Comparison of ENCODE assay signal across 8 cellular contexts in the genomic region with DNA sequence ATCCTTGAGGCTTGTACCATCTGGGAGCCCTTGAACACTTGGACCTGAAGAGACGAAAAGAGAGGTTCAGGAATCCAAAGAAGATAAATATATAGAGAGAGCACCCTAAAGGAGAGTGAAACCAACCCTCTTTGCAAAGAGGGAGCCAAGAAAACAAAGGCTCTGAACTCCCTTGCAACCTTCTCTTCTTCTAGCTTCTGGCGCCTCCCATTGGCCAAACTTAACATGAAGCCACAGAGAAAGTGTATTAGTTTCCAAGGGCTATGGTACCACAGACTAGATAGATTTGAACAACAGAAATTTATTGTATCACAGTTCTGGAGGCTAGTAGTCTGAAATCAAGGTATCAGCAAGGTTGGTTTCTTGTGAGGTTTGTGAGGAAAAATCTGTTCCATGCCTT.
DNase-seq lines count a peak whose midpoint lies in the region; ATAC-seq and TF ChIP-seq lines count a peak whose summit lies in the region.

No MANE protein-coding gene starts in this region.

- H3K4me3 ChIP-seq in HEK293 (ENCODE audit: low read depth, low read length) (no peak overlapping the region), PC-9 (no peak overlapping the region)

- no peaks in the 10 kb centered on the region for H3K9me2 ChIP-seq in PC-9 (ENCODE audit: insufficient read depth)

- H3K27me3 ChIP-seq in PC-9 (ENCODE audit: insufficient read depth, low read depth) = no peaks in the 10 kb centered on the region

- H4K20me1 ChIP-seq in PC-9 (ENCODE audit: insufficient read depth) = no peaks in the 10 kb centered on the region

- H3K27me3 Mint-ChIP-seq in activated T-helper 1 cell treated with anti-CD3 and anti-CD28 coated beads, Interleukin-12 subunit alpha, Interleukin-12 subunit beta, Interleukin-2, Interleukin-4 antibody, amounts not matched to agents 30 ng/mL and 10 ng/mL and 1 ng/mL, durations not matched to agents 14 hours and 24 hours and 36 hours (ENCODE audit: insufficient read depth) = no peaks in the 10 kb centered on the region

- H3K4me1 ChIP-seq in HEK293 (ENCODE audit: control insufficient read depth, insufficient read depth, low read length) = no peaks in the 10 kb centered on the region
- H3K4me1 ChIP-seq in PC-9 (replicated peaks; ENCODE audit: insufficient read depth) = no peaks in the 10 kb centered on the region

- H3K27ac Mint-ChIP-seq in activated T-helper 1 cell treated with anti-CD3 and anti-CD28 coated beads, Interleukin-12 subunit alpha, Interleukin-12 subunit beta, Interleukin-2, Interleukin-4 antibody, amounts not matched to agents 30 ng/mL and 10 ng/mL and 1 ng/mL, durations not matched to agents 14 hours and 24 hours and 36 hours = no peak overlapping the region

- H3K4me1 Mint-ChIP-seq in activated T-helper 1 cell treated with anti-CD3 and anti-CD28 coated beads, Interleukin-12 subunit alpha, Interleukin-12 subunit beta, Interleukin-2, Interleukin-4 antibody, amounts not matched to agents 30 ng/mL and 10 ng/mL and 1 ng/mL, durations not matched to agents 14 hours and 24 hours and 36 hours (ENCODE audit: low read depth) = no peaks in the 10 kb centered on the region

- intact Hi-C loops in PC-9 (cut with micrococcal nuclease; ENCODE audit: unreplicated experiment) (loop anchor here (2.0 to 5.0 kb wide), 2 partner anchors 569 to 658 kb away; no protein-coding TSS in a partner anchor), left ventricle myocardium superior (cut with micrococcal nuclease) (loop anchor here (5.0 kb wide), 1 partner anchor 484 kb away; no protein-coding TSS in a partner anchor)
- intact Hi-C loops in activated T-helper 1 cell treated with anti-CD3 and anti-CD28 coated beads, Interleukin-12 subunit alpha, Interleukin-12 subunit beta, Interleukin-2, Interleukin-4 antibody, amounts not matched to agents 30 ng/mL and 10 ng/mL and 1 ng/mL, durations not matched to agents 14 hours and 24 hours and 36 hours (cut with micrococcal nuclease) = no loop called here

- no peaks in the 10 kb centered on the region for H3K79me2 ChIP-seq in PC-9 (ENCODE audit: low read depth)

- ATAC-seq in left ventricle myocardium superior = peak; percentile 53
- no peak for ATAC-seq in GM19035 (IDR thresholded peaks at IDR 0.05; ENCODE audit: unreplicated experiment)

- BruUV-seq in PC-9 (replicated peaks; lab: Mats Ljungman, UMichigan) = no TSS peak

- no peak overlapping the region for H2AFZ ChIP-seq in PC-9

- no peaks in the 10 kb centered on the region for H3K9me3 Mint-ChIP-seq in activated T-helper 1 cell treated with anti-CD3 and anti-CD28 coated beads, Interleukin-12 subunit alpha, Interleukin-12 subunit beta, Interleukin-2, Interleukin-4 antibody, amounts not matched to agents 30 ng/mL and 10 ng/mL and 1 ng/mL, durations not matched to agents 14 hours and 24 hours and 36 hours

- CTCF ChIA-PET in HEK293 (lab: Yijun Ruan, JAX) = interaction anchor here (0.6 to 2.7 kb wide), 15 partner anchors 39 to 936 kb away, joined by 3 to 21 read pairs (median 3); no protein-coding TSS in a partner anchor
- CTCF ChIA-PET in PC-9 (lab: Charles Lee) = no interaction called here

- POLR2A ChIA-PET in HEK293 (lab: Yijun Ruan, JAX) (no interaction called here), PC-9 (lab: Charles Lee; ENCODE audit: unreplicated experiment) (no interaction called here)

- peak; percentile 60 for DNase-seq in A172 (ENCODE audit: low spot score)
- DNase-seq in PC-9 = peak in 1 of 2 experiments; percentile 9
- no peak for DNase-seq in left ventricle myocardium superior
- no peak for DNase-seq in EL
- no peak for DNase-seq in activated T-helper 1 cell treated with anti-CD3 and anti-CD28 coated beads, Interleukin-12 subunit alpha, Interleukin-12 subunit beta, Interleukin-2, Interleukin-4 antibody, amounts not matched to agents 30 ng/mL and 10 ng/mL and 1 ng/mL, durations not matched to agents 14 hours and 24 hours and 36 hours (ENCODE audit: low spot score)
- DNase-seq in Ammon's horn (ENCODE audit: low spot score) = no peak

- TF ChIP-seq CTCF in HEK293 (tag by site-specific recombination; IDR thresholded peaks at IDR 0.05) (no peak), PC-9 (conservative IDR thresholded peaks at IDR 0.05) (peak; percentile 39; the same call in 1 of the 2 replicates)

- H3F3A ChIP-seq in PC-9 (ENCODE audit: insufficient read depth, low read depth) = no peaks in the 10 kb centered on the region

- H3K36me3 ChIP-seq in HEK293 (ENCODE audit: control insufficient read depth in 2 of 2, insufficient read depth in 1 of 2, low read length in 2 of 2) (no peaks in the 10 kb centered on the region), PC-9 (ENCODE audit: low read depth) (no peaks in the 10 kb centered on the region)

- H3K9me3 ChIP-seq in HEK293 (ENCODE audit: control insufficient read depth, insufficient read depth, low read depth, low read length) (no peaks in the 10 kb centered on the region), PC-9 (ENCODE audit: insufficient read depth, low read depth) (no peaks in the 10 kb centered on the region)

- no peaks in the 10 kb centered on the region for H3K36me3 Mint-ChIP-seq in activated T-helper 1 cell treated with anti-CD3 and anti-CD28 coated beads, Interleukin-12 subunit alpha, Interleukin-12 subunit beta, Interleukin-2, Interleukin-4 antibody, amounts not matched to agents 30 ng/mL and 10 ng/mL and 1 ng/mL, durations not matched to agents 14 hours and 24 hours and 36 hours (ENCODE audit: low read depth)

- H3K27ac ChIP-seq in HEK293 (ENCODE audit: extremely low read depth, low read depth, low read length) (no peak overlapping the region), PC-9 (no peak overlapping the region)

- H3K4me2 ChIP-seq in PC-9 = no peak overlapping the region

- H3K4me3 Mint-ChIP-seq in activated T-helper 1 cell treated with anti-CD3 and anti-CD28 coated beads, Interleukin-12 subunit alpha, Interleukin-12 subunit beta, Interleukin-2, Interleukin-4 antibody, amounts not matched to agents 30 ng/mL and 10 ng/mL and 1 ng/mL, durations not matched to agents 14 hours and 24 hours and 36 hours = no peak overlapping the region

TF ChIP-seq in HEK293, 187 proteins besides CTCF, POLR2A, EP300 and RAD21:
- TF ChIP-seq ZNF654 (tag by site-specific recombination; IDR thresholded peaks at IDR 0.05; ENCODE audit: low read depth) = peak; percentile 53
- TF ChIP-seq ZBTB7A (tag by site-specific recombination; IDR thresholded peaks at IDR 0.05; ENCODE audit: low read depth) = no peak
TF ChIP-seq in HEK293: peak in this region for 1.
